18 cellular contexts compared by ENCODE assay signal in the genomic region with DNA sequence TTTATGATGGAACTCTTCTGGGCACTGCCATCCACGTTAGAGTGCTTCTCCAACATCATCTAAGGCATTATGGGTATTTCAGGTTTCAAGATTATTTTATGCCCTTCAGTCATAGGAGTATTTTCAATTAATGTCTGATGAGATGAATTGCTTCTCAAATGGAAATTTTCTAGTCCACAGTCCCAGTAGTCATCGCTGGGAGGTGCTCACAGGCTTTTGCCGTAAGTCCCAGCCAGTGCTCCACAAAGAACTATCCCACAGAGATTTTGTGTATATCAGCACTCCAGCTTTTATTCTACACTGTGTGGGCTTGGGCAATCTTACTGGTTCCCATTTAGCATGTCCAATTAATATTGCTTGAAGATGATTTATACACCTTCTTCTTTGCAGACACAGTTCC.
"Had no signal": no experiment of that assay in that cellular context is flagged by ENCODE, and none has a peak within 500 bp of the region (broad histone marks: within the 10 kb centered on the region; RNA-seq: fewer than 3 reads in every experiment).

No MANE protein-coding gene starts in this region.

- H3K9me3 ChIP-seq: adrenal gland, prostate gland, upper lobe of left lung had no signal

- H3K27ac ChIP-seq: adrenal gland, epithelial cell of prostate, prostate gland, upper lobe of left lung had no signal

- H3K27me3 ChIP-seq: adrenal gland, upper lobe of left lung had no signal

- DNase-seq: activated B cell treated with CpG ODN at 0.5 μM for 24 hours; activated CD4-positive, alpha-beta T cell treated with anti-CD3 and anti-CD28 coated beads for 48 hours; activated CD8-positive, alpha-beta T cell treated with anti-CD3 and anti-CD28 coated beads for 36 hours; activated effector memory CD4-positive, alpha-beta T cell treated with Interleukin-2 at 50 U/mL for 16 hours; activated naive CD4-positive, alpha-beta T cell treated with anti-CD3 and anti-CD28 coated beads, Interleukin-2, amount 50 U/mL, for 16 hours; activated T-cell treated with anti-CD3 and anti-CD28 coated beads, Interleukin-2, amount 50 U/mL, for 4 hours; adrenal gland; effector memory CD8-positive, alpha-beta T cell; kidney glomerular epithelial cell; mesendoderm; natural killer cell; occipital lobe; stimulated activated naive CD8-positive, alpha-beta T cell treated with anti-CD3 and anti-CD28 coated beads, Interleukin-15, amount 100 ng/mL, for 72 hours; T-helper 17 cell; upper lobe of left lung had no signal

- H3K36me3 ChIP-seq: adrenal gland, prostate gland had no signal

- H3K4me3 ChIP-seq: adrenal gland, prostate gland, upper lobe of left lung had no signal

- ATAC-seq: activated CD8-positive, alpha-beta T cell treated with anti-CD3 and anti-CD28 coated beads for 36 hours; activated T-cell treated with anti-CD3 and anti-CD28 coated beads, Interleukin-2, amount 50 U/mL, for 4 hours; effector memory CD8-positive, alpha-beta T cell; natural killer cell; sciatic nerve; stimulated activated naive CD8-positive, alpha-beta T cell treated with anti-CD3 and anti-CD28 coated beads, Interleukin-15, amount 100 ng/mL, for 72 hours; T-helper 17 cell had no signal

- H3K4me1 ChIP-seq: adrenal gland had no signal
